ENCODE assay signal across 9 cellular contexts in the genomic region with DNA sequence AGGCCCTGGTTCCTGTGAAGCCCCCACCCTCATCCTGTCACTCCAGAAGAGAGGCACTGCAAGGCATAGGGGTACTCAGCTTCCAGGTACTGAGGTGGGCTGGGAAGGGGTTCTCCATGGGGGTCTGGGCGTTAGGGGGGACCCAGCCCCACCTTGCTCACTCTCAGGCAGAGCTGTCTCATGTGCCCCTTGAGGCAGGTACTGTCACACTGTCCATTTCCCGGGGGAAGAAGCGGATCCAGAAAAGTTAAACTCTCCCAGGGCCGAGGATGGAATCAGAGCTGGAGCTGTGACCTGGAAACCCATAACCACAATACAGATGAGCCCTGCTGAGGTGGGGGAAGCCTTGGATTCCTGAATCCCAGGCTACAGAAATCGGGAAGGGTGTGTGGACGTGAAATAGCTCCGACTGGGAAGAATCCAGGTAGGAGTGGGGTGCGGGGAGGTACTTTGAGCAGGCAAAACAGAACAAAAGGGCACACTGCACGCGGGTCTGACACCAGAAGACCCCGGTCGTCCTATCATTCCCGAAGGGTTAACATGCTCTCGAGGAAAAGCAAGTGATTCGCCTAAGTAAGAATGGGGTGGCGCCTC. TPM values are rescaled to one million over a fixed set of nuclear protein-coding genes. Genes with fewer than 3 reads are reported as not detected.
A peak's percentile ranks its signal among the peaks of the same experiment; 100 is the strongest.
DNase-seq lines count a peak whose midpoint lies in the region; ATAC-seq and TF ChIP-seq lines count a peak whose summit lies in the region.
"Had no signal": no experiment of that assay in that cellular context is flagged by ENCODE, and none has a peak within 500 bp of the region (broad histone marks: within the 10 kb centered on the region; RNA-seq: fewer than 3 reads in every experiment).

No MANE protein-coding gene starts in this region.

- WGBS in ectodermal cell, 2 experiments: 42 to 48% methylated on average over 16 of the region's 16 CpGs

- no peaks in the 10 kb centered on the region for H3K27me3 ChIP-seq in CD8-positive, alpha-beta T cell (ENCODE audit: insufficient read depth, low read length)
- no peaks in the 10 kb centered on the region for H3K27me3 ChIP-seq in ectodermal cell (ENCODE audit: control insufficient read depth, insufficient read depth, low read length, poor library complexity, severe bottlenecking)

- no peaks in the 10 kb centered on the region for H3K9me3 Mint-ChIP-seq in CD8-positive, alpha-beta T cell
- H3K9me3 Mint-ChIP-seq in neural crest cell: no peaks in the 10 kb centered on the region

- no peaks in the 10 kb centered on the region for H3K9me3 ChIP-seq in CD8-positive, alpha-beta T cell (ENCODE audit: low read length)
- no peaks in the 10 kb centered on the region for H3K9me3 ChIP-seq in ectodermal cell (ENCODE audit: control insufficient read depth, low read length)

- peak overlapping the region; percentile 65 for H3K27ac ChIP-seq in CD8-positive, alpha-beta T cell (ENCODE audit: low read depth, low read length)
- H3K27ac ChIP-seq in ectodermal cell (ENCODE audit: insufficient read depth, low read depth, low read length, poor library complexity, severe bottlenecking): peak overlapping the region; percentile 84

- POLR2A ChIA-PET in CD8-positive, alpha-beta T cell (lab: Charles Lee): interaction anchor here (0.6 to 4.4 kb wide), 20 partner anchors 9 to 630 kb away, joined by 3 to 65 read pairs (median 5); partner anchors contain the start of genes BABAM1, HAUS8, MRPL34 and MYO9B

- ATAC-seq in CD8-positive, alpha-beta T cell: no peak
- ATAC-seq in GM18511 (IDR thresholded peaks at IDR 0.05; ENCODE audit: unreplicated experiment): no peak

- intact Hi-C loops in CD8-positive, alpha-beta T cell (cut with DNase I, micrococcal nuclease): loop anchor here (1.0 to 2.0 kb wide), 6 partner anchors 12 to 139 kb away; partner anchors contain the start of genes BABAM1 (in 2 of the 2), OCEL1 (in 2 of the 2), DDA1 (in 1 of the 2) and GTPBP3 (in 1 of the 2)

- CTCF ChIA-PET in CD8-positive, alpha-beta T cell (lab: Charles Lee): interaction anchor here (1.1 to 1.8 kb wide), 2 partner anchors 12 to 14 kb away, joined by 3 to 7 read pairs; partner anchors contain the start of gene OCEL1

- TF ChIP-seq CTCF in CD8-positive, alpha-beta T cell (IDR thresholded peaks at IDR 0.05): no peak
- TF ChIP-seq CTCF in neural crest cell (conservative IDR thresholded peaks at IDR 0.05): no peak

- DNase-seq in CD8-positive, alpha-beta T cell: no peak
- DNase-seq in NCI-H146 (lab: John Stamatoyannopoulos, UW) (peak; percentile 52), neural crest cell (ENCODE audit: low read depth, low spot score) (no peak), ureter (ENCODE audit: low spot score) (no peak), NCI-H1092 (lab: John Stamatoyannopoulos, UW) (no peak), UCSD-AML1 (lab: John Stamatoyannopoulos, UW; ENCODE audit: unreplicated experiment) (no peak)

- peak overlapping the region; percentile 80 for H3K4me3 ChIP-seq in CD8-positive, alpha-beta T cell (ENCODE audit: low read depth, low read length)
- H3K4me3 ChIP-seq in ectodermal cell (ENCODE audit: insufficient read depth, low read depth, low read length): peak overlapping the region; percentile 77

- H3K27ac Mint-ChIP-seq in CD8-positive, alpha-beta T cell: peak overlapping the region; percentile 99
- peak overlapping the region; percentile 96 for H3K27ac Mint-ChIP-seq in neural crest cell (ENCODE audit: unreplicated experiment)

- H3K4me3 Mint-ChIP-seq in CD8-positive, alpha-beta T cell: peak overlapping the region; percentile 90
- peak overlapping the region; percentile 91 for H3K4me3 Mint-ChIP-seq in neural crest cell

- no peaks in the 10 kb centered on the region for H3K27me3 Mint-ChIP-seq in CD8-positive, alpha-beta T cell (ENCODE audit: low read depth)
- H3K27me3 Mint-ChIP-seq in neural crest cell (ENCODE audit: low read depth): peaks cover 3% of the 10 kb centered on the region

- H3K36me3 Mint-ChIP-seq in CD8-positive, alpha-beta T cell: peaks cover 56% of the 10 kb centered on the region
- peaks cover 8% of the 10 kb centered on the region for H3K36me3 Mint-ChIP-seq in neural crest cell (ENCODE audit: low read depth)

- peaks cover 21% of the 10 kb centered on the region for H3K36me3 ChIP-seq in CD8-positive, alpha-beta T cell (ENCODE audit: insufficient read depth, low read length)
- no peaks in the 10 kb centered on the region for H3K36me3 ChIP-seq in ectodermal cell (ENCODE audit: control insufficient read depth, insufficient read depth, low read length)

- H3K4me1 Mint-ChIP-seq in CD8-positive, alpha-beta T cell (ENCODE audit: low read depth): peaks cover 15% of the 10 kb centered on the region
- H3K4me1 Mint-ChIP-seq in neural crest cell: peaks cover 21% of the 10 kb centered on the region

- H3K4me1 ChIP-seq in CD8-positive, alpha-beta T cell (ENCODE audit: insufficient read depth, low read length): peaks cover 13% of the 10 kb centered on the region
- peaks cover 5% of the 10 kb centered on the region for H3K4me1 ChIP-seq in ectodermal cell (ENCODE audit: control insufficient read depth, insufficient read depth, low read length)

RNA-seq across cellular contexts. Expression of gene USE1, which starts 0.5 kb away (rescaled TPM):
- total RNA-seq in CD8-positive, alpha-beta T cell: 10 to 100 TPM; 23.1 to 25.3 TPM
- polyA plus RNA-seq in ectodermal cell (2013, experiment 1 of 4): 17.7 TPM
- polyA plus RNA-seq in ectodermal cell (2013, experiment 2 of 4): 19.2 TPM
- polyA plus RNA-seq in ectodermal cell (2013, experiment 3 of 4): 16.9 TPM
- 21.8 TPM for polyA plus RNA-seq in ectodermal cell (2013, experiment 4 of 4)
- total RNA-seq in neural crest cell: 15.7 and 17.6 TPM in 2 replicates
- 20.2 TPM for total RNA-seq in ureter

RNA-seq across cellular contexts. Expression of gene OCEL1, which starts 11.4 kb away (rescaled TPM):
- total RNA-seq in CD8-positive, alpha-beta T cell: 10 to 100 TPM; 20.9 to 24.9 TPM
- polyA plus RNA-seq in ectodermal cell (2013, experiment 1 of 4): 19.2 TPM
- 16.3 TPM for polyA plus RNA-seq in ectodermal cell (2013, experiment 2 of 4)
- polyA plus RNA-seq in ectodermal cell (2013, experiment 3 of 4): 12.2 TPM
- 16.9 TPM for polyA plus RNA-seq in ectodermal cell (2013, experiment 4 of 4)
- 10.4 and 12.0 TPM in 2 replicates for total RNA-seq in neural crest cell
- total RNA-seq in ureter: 21.9 TPM

RNA-seq across cellular contexts. Expression of gene NR2F6, which starts 31.1 kb away (rescaled TPM):
- under 1 TPM; 0.31 to 0.38 TPM for total RNA-seq in CD8-positive, alpha-beta T cell
- polyA plus RNA-seq in ectodermal cell (2013, experiment 1 of 4): 32.8 TPM
- 35.5 TPM for polyA plus RNA-seq in ectodermal cell (2013, experiment 2 of 4)
- polyA plus RNA-seq in ectodermal cell (2013, experiment 3 of 4): 38.3 TPM
- polyA plus RNA-seq in ectodermal cell (2013, experiment 4 of 4): 36.2 TPM
- total RNA-seq in neural crest cell (52.8 and 57.6 TPM in 2 replicates), ureter (72.1 TPM)

RNA-seq across cellular contexts. Expression of gene USHBP1, which starts 49.9 kb away (rescaled TPM):
- total RNA-seq in CD8-positive, alpha-beta T cell: not detected
- 0.91 TPM for polyA plus RNA-seq in ectodermal cell (2013, experiment 1 of 4)
- polyA plus RNA-seq in ectodermal cell (2013, experiment 2 of 4): 1.3 TPM
- 0.75 TPM for polyA plus RNA-seq in ectodermal cell (2013, experiment 3 of 4)
- polyA plus RNA-seq in ectodermal cell (2013, experiment 4 of 4): 0.45 TPM
- total RNA-seq in neural crest cell (0.23 and 0.57 TPM in 2 replicates), ureter (7.2 TPM)
- total RNA-seq: HT1080 had no signal

RNA-seq across cellular contexts. Expression of gene BABAM1, which starts 52.6 kb away (rescaled TPM):
- total RNA-seq in CD8-positive, alpha-beta T cell: 10 to 100 TPM; 46.9 to 58.0 TPM
- polyA plus RNA-seq in ectodermal cell (2013, experiment 1 of 4): 129 TPM
- 116 TPM for polyA plus RNA-seq in ectodermal cell (2013, experiment 2 of 4)
- 96.0 TPM for polyA plus RNA-seq in ectodermal cell (2013, experiment 3 of 4)
- 97.9 TPM for polyA plus RNA-seq in ectodermal cell (2013, experiment 4 of 4)
- total RNA-seq in neural crest cell (79.1 and 89.3 TPM in 2 replicates), ureter (67.7 TPM)

Comparison
In these comparisons a context has a peak if more than half of its experiments do, and no peak if none do; other contexts are left out.
1. RNA of gene NR2F6, which starts 31.1 kb away (total RNA-seq): 72.1 TPM in ureter (single experiment) and 52.8 to 57.6 TPM in neural crest cell; 0.31 to 0.38 TPM in CD8-positive, alpha-beta T cell; every median in the first group is over 10 times any median in the second.